Comparison of ENCODE assay signal across 2 cellular contexts in the genomic region with DNA sequence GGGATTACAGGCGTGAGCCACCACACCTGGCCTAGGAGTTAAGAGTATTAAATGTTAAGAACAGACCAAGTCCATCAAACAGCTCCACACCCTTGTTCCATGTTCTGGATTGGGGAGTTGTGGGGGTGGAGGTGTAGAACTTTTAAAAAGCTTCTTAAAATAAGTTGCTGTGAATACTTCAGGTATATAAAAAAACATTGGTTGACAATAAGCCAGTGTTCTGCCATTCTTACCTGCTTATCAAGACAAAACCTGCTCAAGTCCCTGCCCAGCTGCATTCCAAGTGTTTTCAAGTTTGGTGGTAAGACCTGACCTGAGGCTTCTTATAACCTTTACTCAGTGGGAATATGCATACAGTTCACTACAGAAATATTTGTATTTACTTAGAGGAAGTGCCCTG.
TF ChIP-seq lines count a peak whose summit lies in the region.

No MANE protein-coding gene starts in this region.

TF ChIP-seq in A549, 52 proteins besides CTCF, POLR2A, EP300 and RAD21:
- TF ChIP-seq RARB (CRISPR knock-in tag; IDR thresholded peaks at IDR 0.05) (no peak), TFCP2L1 (CRISPR knock-in tag; IDR thresholded peaks at IDR 0.05) (no peak), ATOH8 (CRISPR knock-in tag; IDR thresholded peaks at IDR 0.05; ENCODE audit: low read depth) (no peak), HOXB5 (CRISPR knock-in tag; IDR thresholded peaks at IDR 0.05) (no peak), USF2 (IDR thresholded peaks at IDR 0.05) (no peak), RNF2 (IDR thresholded peaks at IDR 0.05; ENCODE audit: borderline replicate concordance, low read depth) (no peak), FOXS1 (CRISPR knock-in tag; IDR thresholded peaks at IDR 0.05) (no peak), ZFP36 (IDR thresholded peaks at IDR 0.05; ENCODE audit: borderline replicate concordance, partially characterized antibody) (no peak), MAFK (IDR thresholded peaks at IDR 0.05; ENCODE audit: partially characterized antibody) (no peak), RCOR1 (IDR thresholded peaks at IDR 0.05; ENCODE audit: low read depth, low read length) (no peak), HDAC2 (IDR thresholded peaks at IDR 0.05) (no peak), MAZ (IDR thresholded peaks at IDR 0.05; ENCODE audit: borderline replicate concordance, low read depth, low read length) (no peak), CHD2 (IDR thresholded peaks at IDR 0.05; ENCODE audit: low read length, partially characterized antibody) (no peak), RFX5 (IDR thresholded peaks at IDR 0.05) (no peak), SMC3 (IDR thresholded peaks at IDR 0.05) (no peak), NR3C1 (IDR thresholded peaks at IDR 0.05) (no peak), CHD4 (IDR thresholded peaks at IDR 0.05; ENCODE audit: borderline replicate concordance) (no peak), FOSB (CRISPR knock-in tag; IDR thresholded peaks at IDR 0.05) (no peak)
- TF ChIP-seq, protein P1, sequence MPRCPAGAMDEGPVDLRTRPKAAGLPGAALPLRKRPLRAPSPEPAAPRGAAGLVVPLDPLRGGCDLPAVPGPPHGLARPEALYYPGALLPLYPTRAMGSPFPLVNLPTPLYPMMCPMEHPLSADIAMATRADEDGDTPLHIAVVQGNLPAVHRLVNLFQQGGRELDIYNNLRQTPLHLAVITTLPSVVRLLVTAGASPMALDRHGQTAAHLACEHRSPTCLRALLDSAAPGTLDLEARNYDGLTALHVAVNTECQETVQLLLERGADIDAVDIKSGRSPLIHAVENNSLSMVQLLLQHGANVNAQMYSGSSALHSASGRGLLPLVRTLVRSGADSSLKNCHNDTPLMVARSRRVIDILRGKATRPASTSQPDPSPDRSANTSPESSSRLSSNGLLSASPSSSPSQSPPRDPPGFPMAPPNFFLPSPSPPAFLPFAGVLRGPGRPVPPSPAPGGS (IDR thresholded peaks at IDR 0.05), result no peak
- TF ChIP-seq, protein P2, sequence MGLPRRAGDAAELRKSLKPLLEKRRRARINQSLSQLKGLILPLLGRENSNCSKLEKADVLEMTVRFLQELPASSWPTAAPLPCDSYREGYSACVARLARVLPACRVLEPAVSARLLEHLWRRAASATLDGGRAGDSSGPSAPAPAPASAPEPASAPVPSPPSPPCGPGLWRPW (IDR thresholded peaks at IDR 0.05), result no peak
TF ChIP-seq in A549: peak in this region for 0.

TF ChIP-seq in HEK293, 187 proteins besides CTCF, POLR2A, EP300 and RAD21:
- peak; percentile 42; the same call in 1 of the 2 replicates for TF ChIP-seq ZNF600 (tag by site-specific recombination; IDR thresholded peaks at IDR 0.05)
- TF ChIP-seq ZBTB7A (tag by site-specific recombination; IDR thresholded peaks at IDR 0.05; ENCODE audit: low read depth), result no peak
TF ChIP-seq in HEK293: peak in this region for 1.
